Comparison of ENCODE assay signal across 2 cellular contexts in the genomic region with DNA sequence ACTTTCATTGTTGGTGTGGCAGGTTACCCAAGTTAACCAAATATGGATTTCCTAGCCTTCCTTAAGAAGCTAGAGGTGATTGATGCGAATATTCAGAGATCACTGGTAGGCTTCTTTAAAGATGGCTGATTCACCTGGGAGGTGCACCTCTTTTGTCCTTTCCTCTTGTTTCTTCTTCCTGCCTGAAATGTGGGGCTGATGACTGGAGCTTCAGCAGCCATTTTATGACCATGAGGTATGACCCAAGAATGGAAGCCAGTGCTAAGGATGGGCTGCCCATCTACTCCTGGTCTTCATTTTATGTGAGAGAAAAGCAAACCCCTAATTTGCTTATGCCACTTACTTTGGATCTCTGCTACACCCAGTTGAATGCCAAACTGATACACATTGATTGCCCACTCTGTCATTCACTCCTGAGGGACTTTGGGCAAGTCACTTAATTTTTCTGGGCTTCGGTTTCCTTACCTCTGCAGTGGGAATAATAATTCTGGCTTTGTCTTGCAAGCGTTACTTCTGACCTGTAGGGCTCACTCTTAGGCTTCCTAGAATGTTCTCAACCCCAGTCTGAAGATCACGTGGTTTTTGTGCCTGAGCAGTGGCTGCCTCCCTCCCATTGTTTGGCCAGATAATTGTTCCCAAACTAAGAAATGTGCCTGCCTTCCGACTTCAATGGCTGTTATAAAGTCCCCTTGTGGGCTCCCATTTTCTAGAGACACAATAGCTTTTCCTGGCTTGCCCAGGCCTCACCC.
TF ChIP-seq lines count a peak whose summit lies in the region.

No MANE protein-coding gene starts in this region.

TF ChIP-seq in HCT116, 20 proteins besides CTCF, POLR2A, EP300 and RAD21:
- TF ChIP-seq SP1 (IDR thresholded peaks at IDR 0.05; ENCODE audit: low read depth) (no peak), YY1 (IDR thresholded peaks at IDR 0.05; ENCODE audit: extremely low read depth, insufficient replicate concordance, low read depth, low read length) (no peak), EGR1 (IDR thresholded peaks at IDR 0.05; ENCODE audit: low read depth) (no peak), ELF1 (IDR thresholded peaks at IDR 0.05; ENCODE audit: borderline replicate concordance, low read depth) (no peak), POLR2AphosphoS5 (IDR thresholded peaks at IDR 0.05; ENCODE audit: low read depth, low read length) (no peak), ZNF274 (IDR thresholded peaks at IDR 0.05; ENCODE audit: low read depth, low read length) (no peak), SIN3A (IDR thresholded peaks at IDR 0.05; ENCODE audit: low read depth) (no peak), SRF (IDR thresholded peaks at IDR 0.05; ENCODE audit: low read depth) (no peak), TCF7L2 (IDR thresholded peaks at IDR 0.05; ENCODE audit: borderline replicate concordance, extremely low read depth, insufficient read depth, insufficient read length) (no peak), EZH2 (IDR thresholded peaks at IDR 0.05) (no peak), CBX3 (IDR thresholded peaks at IDR 0.05; ENCODE audit: low read depth) (no peak), CEBPB (IDR thresholded peaks at IDR 0.05; ENCODE audit: low read depth) (no peak), FOSL1 (IDR thresholded peaks at IDR 0.05; ENCODE audit: low read depth) (no peak), ZFX (IDR thresholded peaks at IDR 0.05) (no peak), JUND (IDR thresholded peaks at IDR 0.05) (no peak), EZH2phosphoT487 (IDR thresholded peaks at IDR 0.05; ENCODE audit: borderline replicate concordance) (no peak)
- TF ChIP-seq, protein P1, sequence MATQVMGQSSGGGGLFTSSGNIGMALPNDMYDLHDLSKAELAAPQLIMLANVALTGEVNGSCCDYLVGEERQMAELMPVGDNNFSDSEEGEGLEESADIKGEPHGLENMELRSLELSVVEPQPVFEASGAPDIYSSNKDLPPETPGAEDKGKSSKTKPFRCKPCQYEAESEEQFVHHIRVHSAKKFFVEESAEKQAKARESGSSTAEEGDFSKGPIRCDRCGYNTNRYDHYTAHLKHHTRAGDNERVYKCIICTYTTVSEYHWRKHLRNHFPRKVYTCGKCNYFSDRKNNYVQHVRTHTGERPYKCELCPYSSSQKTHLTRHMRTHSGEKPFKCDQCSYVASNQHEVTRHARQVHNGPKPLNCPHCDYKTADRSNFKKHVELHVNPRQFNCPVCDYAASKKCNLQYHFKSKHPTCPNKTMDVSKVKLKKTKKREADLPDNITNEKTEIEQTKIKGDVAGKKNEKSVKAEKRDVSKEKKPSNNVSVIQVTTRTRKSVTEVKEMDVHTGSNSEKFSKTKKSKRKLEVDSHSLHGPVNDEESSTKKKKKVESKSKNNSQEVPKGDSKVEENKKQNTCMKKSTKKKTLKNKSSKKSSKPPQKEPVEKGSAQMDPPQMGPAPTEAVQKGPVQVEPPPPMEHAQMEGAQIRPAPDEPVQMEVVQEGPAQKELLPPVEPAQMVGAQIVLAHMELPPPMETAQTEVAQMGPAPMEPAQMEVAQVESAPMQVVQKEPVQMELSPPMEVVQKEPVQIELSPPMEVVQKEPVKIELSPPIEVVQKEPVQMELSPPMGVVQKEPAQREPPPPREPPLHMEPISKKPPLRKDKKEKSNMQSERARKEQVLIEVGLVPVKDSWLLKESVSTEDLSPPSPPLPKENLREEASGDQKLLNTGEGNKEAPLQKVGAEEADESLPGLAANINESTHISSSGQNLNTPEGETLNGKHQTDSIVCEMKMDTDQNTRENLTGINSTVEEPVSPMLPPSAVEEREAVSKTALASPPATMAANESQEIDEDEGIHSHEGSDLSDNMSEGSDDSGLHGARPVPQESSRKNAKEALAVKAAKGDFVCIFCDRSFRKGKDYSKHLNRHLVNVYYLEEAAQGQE (IDR thresholded peaks at IDR 0.05; ENCODE audit: low read depth) = no peak
- TF ChIP-seq, protein P2, sequence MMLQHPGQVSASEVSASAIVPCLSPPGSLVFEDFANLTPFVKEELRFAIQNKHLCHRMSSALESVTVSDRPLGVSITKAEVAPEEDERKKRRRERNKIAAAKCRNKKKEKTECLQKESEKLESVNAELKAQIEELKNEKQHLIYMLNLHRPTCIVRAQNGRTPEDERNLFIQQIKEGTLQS (IDR thresholded peaks at IDR 0.05) = no peak
- TF ChIP-seq, protein P3, sequence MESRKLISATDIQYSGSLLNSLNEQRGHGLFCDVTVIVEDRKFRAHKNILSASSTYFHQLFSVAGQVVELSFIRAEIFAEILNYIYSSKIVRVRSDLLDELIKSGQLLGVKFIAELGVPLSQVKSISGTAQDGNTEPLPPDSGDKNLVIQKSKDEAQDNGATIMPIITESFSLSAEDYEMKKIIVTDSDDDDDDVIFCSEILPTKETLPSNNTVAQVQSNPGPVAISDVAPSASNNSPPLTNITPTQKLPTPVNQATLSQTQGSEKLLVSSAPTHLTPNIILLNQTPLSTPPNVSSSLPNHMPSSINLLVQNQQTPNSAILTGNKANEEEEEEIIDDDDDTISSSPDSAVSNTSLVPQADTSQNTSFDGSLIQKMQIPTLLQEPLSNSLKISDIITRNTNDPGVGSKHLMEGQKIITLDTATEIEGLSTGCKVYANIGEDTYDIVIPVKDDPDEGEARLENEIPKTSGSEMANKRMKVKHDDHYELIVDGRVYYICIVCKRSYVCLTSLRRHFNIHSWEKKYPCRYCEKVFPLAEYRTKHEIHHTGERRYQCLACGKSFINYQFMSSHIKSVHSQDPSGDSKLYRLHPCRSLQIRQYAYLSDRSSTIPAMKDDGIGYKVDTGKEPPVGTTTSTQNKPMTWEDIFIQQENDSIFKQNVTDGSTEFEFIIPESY (IDR thresholded peaks at IDR 0.05; ENCODE audit: extremely low read depth, insufficient replicate concordance, low read length) = no peak

TF ChIP-seq in K562, 482 proteins besides CTCF, POLR2A, EP300 and RAD21:
- TF ChIP-seq, protein P4, sequence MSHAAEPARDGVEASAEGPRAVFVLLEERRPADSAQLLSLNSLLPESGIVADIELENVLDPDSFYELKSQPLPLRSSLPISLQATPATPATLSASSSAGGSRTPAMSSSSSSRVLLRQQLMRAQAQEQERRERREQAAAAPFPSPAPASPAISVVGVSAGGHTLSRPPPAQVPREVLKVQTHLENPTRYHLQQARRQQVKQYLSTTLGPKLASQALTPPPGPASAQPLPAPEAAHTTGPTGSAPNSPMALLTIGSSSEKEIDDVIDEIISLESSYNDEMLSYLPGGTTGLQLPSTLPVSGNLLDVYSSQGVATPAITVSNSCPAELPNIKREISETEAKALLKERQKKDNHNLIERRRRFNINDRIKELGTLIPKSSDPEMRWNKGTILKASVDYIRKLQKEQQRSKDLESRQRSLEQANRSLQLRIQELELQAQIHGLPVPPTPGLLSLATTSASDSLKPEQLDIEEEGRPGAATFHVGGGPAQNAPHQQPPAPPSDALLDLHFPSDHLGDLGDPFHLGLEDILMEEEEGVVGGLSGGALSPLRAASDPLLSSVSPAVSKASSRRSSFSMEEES (CRISPR knock-in tag; IDR thresholded peaks at IDR 0.05) = peak; percentile 61
- TF ChIP-seq ZNF408 (CRISPR knock-in tag; IDR thresholded peaks at IDR 0.05; ENCODE audit: low read depth) (no peak), RAD51 (IDR thresholded peaks at IDR 0.05; ENCODE audit: borderline replicate concordance, low read depth) (peak; percentile 47; the same call in 1 of the 2 replicates), RBM25 (IDR thresholded peaks at IDR 0.05; ENCODE audit: low read depth, low read length, severe bottlenecking) (peak; percentile 42)
